ENCODE assay signal across 36 cellular contexts in the genomic region with DNA sequence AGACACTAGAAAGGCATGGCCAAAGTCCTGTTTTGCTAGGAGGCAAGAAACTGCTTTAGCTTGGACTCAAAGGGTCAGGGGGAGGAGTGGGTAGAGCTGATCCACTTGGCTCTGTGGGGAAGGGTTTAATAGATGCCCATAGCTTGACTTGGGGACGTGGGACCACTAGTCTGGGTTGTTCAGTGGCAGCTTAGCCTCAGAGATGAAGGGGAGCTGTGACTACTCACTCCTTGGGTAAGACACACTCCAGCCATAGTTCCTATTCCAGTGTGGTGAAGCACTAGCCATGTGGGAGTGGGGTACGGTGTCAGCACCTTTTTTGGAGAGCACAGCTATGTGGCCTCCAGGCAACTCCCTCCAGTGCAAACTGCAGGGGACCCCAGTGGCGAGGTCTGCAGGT.
"Had no signal": no experiment of that assay in that cellular context is flagged by ENCODE, and none has a peak within 500 bp of the region (broad histone marks: within the 10 kb centered on the region; RNA-seq: fewer than 3 reads in every experiment).

No MANE protein-coding gene starts in this region.

- H3K27ac Mint-ChIP-seq: activated CD4-positive, alpha-beta memory T cell treated with anti-CD3 and anti-CD28 coated beads, Interleukin-2, amount 10 ng/mL, durations not matched to agents 7 days and 5 days; activated CD4-positive, alpha-beta T cell treated with anti-CD3 and anti-CD28 coated beads for 36 hours; activated CD4-positive, alpha-beta T cell treated with anti-CD3 and anti-CD28 coated beads, Interleukin-2, amount 10 ng/mL, durations not matched to agents 7 days and 5 days; activated CD8-positive, alpha-beta memory T cell treated with anti-CD3 and anti-CD28 coated beads, Interleukin-2, amount 10 ng/mL, durations not matched to agents 7 days and 5 days; activated naive CD4-positive, alpha-beta T cell treated with anti-CD3 and anti-CD28 coated beads, Interleukin-2, amount 10 ng/mL, durations not matched to agents 7 days and 5 days; activated naive CD4-positive, alpha-beta T cell treated with anti-CD3 and anti-CD28 coated beads, Interleukin-2, amount 50 U/mL, for 24 hours; activated naive CD8-positive, alpha-beta T cell; activated naive CD8-positive, alpha-beta T cell treated with anti-CD3 and anti-CD28 coated beads, Interleukin-2, amount 10 ng/mL, durations not matched to agents 7 days and 5 days; activated T-cell treated with anti-CD3 and anti-CD28 coated beads, Interleukin-2, amount 50 U/mL, for 24 hours; activated T-helper 2 cell treated with anti-CD3 and anti-CD28 coated beads, Interferon-gamma antibody, Interleukin-2, Interleukin-4, amounts not matched to agents 10 μg/mL and 5 μg/mL and 100 μg/mL, durations not matched to agents 14 hours and 24 hours and 36 hours; T-helper 1 cell treated with Interleukin-12 subunit alpha and Interleukin-12 subunit beta and Interleukin-4 antibody, amounts not matched to agents 30 μg/mL and 1 μg/mL, for 36 hours; T-helper 2 cell treated with Interferon-gamma antibody and Interleukin-4, amounts not matched to agents 5 μg/mL and 100 μg/mL, for 36 hours; WTC11 had no signal

- H3K4me1 ChIP-seq: adrenal gland, body of pancreas, breast epithelium had no signal

- H3K4me3 Mint-ChIP-seq: activated CD4-positive, alpha-beta memory T cell treated with anti-CD3 and anti-CD28 coated beads, Interleukin-2, amount 10 ng/mL, durations not matched to agents 7 days and 5 days; activated CD4-positive, alpha-beta T cell treated with anti-CD3 and anti-CD28 coated beads for 36 hours; activated CD4-positive, alpha-beta T cell treated with anti-CD3 and anti-CD28 coated beads, Interleukin-2, amount 10 ng/mL, durations not matched to agents 7 days and 5 days; activated CD8-positive, alpha-beta memory T cell treated with anti-CD3 and anti-CD28 coated beads, Interleukin-2, amount 10 ng/mL, durations not matched to agents 7 days and 5 days; activated naive CD4-positive, alpha-beta T cell treated with anti-CD3 and anti-CD28 coated beads, Interleukin-2, amount 10 ng/mL, durations not matched to agents 7 days and 5 days; activated naive CD4-positive, alpha-beta T cell treated with anti-CD3 and anti-CD28 coated beads, Interleukin-2, amount 50 U/mL, for 24 hours; activated naive CD8-positive, alpha-beta T cell; activated naive CD8-positive, alpha-beta T cell treated with anti-CD3 and anti-CD28 coated beads, Interleukin-2, amount 10 ng/mL, durations not matched to agents 7 days and 5 days; activated T-cell treated with anti-CD3 and anti-CD28 coated beads, Interleukin-2, amount 50 U/mL, for 24 hours; T-helper 1 cell treated with Interleukin-12 subunit alpha and Interleukin-12 subunit beta and Interleukin-4 antibody, amounts not matched to agents 30 μg/mL and 1 μg/mL, for 36 hours; T-helper 2 cell treated with Interferon-gamma antibody and Interleukin-4, amounts not matched to agents 5 μg/mL and 100 μg/mL, for 36 hours; WTC11 had no signal

- H3K27ac ChIP-seq: adrenal gland, body of pancreas, brain microvascular endothelial cell, breast epithelium, WERI-Rb-1 had no signal

- H3K36me3 ChIP-seq: adrenal gland, brain microvascular endothelial cell, breast epithelium, WERI-Rb-1 had no signal

- H3K4me3 ChIP-seq: adrenal gland, body of pancreas, breast epithelium had no signal

- H3K36me3 Mint-ChIP-seq: activated CD8-positive, alpha-beta memory T cell treated with anti-CD3 and anti-CD28 coated beads, Interleukin-2, amount 10 ng/mL, durations not matched to agents 7 days and 5 days had no signal

- ATAC-seq: activated CD4-positive, alpha-beta T cell treated with anti-CD3 and anti-CD28 coated beads for 36 hours; activated CD4-positive, CD25-positive, alpha-beta regulatory T cell treated with anti-CD3 and anti-CD28 coated beads, Interleukin-2, amount 50 U/mL, for 24 hours; activated CD8-positive, alpha-beta memory T cell treated with anti-CD3 and anti-CD28 coated beads, Interleukin-2, amount 10 ng/mL, durations not matched to agents 7 days and 5 days; body of pancreas; WTC11 had no signal

- H3K27me3 ChIP-seq: adrenal gland, body of pancreas, brain microvascular endothelial cell had no signal

- DNase-seq: activated CD4-positive, alpha-beta memory T cell treated with anti-CD3 and anti-CD28 coated beads, Interleukin-2, amount 10 ng/mL, durations not matched to agents 7 days and 5 days; activated CD4-positive, alpha-beta T cell treated with anti-CD3 and anti-CD28 coated beads for 1 hour; activated CD4-positive, alpha-beta T cell treated with anti-CD3 and anti-CD28 coated beads for 36 hours; activated CD4-positive, alpha-beta T cell treated with anti-CD3 and anti-CD28 coated beads for 48 hours; activated CD4-positive, alpha-beta T cell treated with anti-CD3 and anti-CD28 coated beads, Interleukin-2, amount 10 ng/mL, durations not matched to agents 7 days and 5 days; activated CD4-positive, alpha-beta T cell treated with anti-CD3 and anti-CD28 coated beads, Interleukin-2, amount 50 U/mL, for 48 hours; activated CD4-positive, CD25-positive, alpha-beta regulatory T cell; activated CD8-positive, alpha-beta memory T cell treated with anti-CD3 and anti-CD28 coated beads for 24 hours; activated CD8-positive, alpha-beta memory T cell treated with anti-CD3 and anti-CD28 coated beads, Interleukin-2, amount 10 ng/mL, durations not matched to agents 7 days and 5 days; activated CD8-positive, alpha-beta memory T cell treated with anti-CD3 and anti-CD28 coated beads, Interleukin-2, amount 50 U/mL, for 48 hours; activated effector memory CD4-positive, alpha-beta T cell treated with Interleukin-2 at 50 U/mL for 16 hours; activated gamma-delta T cell; activated naive CD4-positive, alpha-beta T cell treated with anti-CD3 and anti-CD28 coated beads, Interleukin-2, amount 10 ng/mL, durations not matched to agents 7 days and 5 days; activated naive CD4-positive, alpha-beta T cell treated with Interleukin-2 at 50 U/mL for 16 hours; activated naive CD8-positive, alpha-beta T cell treated with anti-CD3 and anti-CD28 coated beads, Interleukin-2, amount 10 ng/mL, durations not matched to agents 7 days and 5 days; activated T-cell treated with anti-CD3 and anti-CD28 coated beads, Interleukin-2, amount 50 U/mL, for 24 hours; activated T-cell treated with anti-CD3 and anti-CD28 coated beads, Interleukin-2, amount 50 U/mL, for 48 hours; adrenal gland; amniotic stem cell; aorta; body of pancreas; brain microvascular endothelial cell; central memory CD4-positive, alpha-beta T cell; SW 1271; T-helper 1 cell; T-helper 2 cell; T-helper 9 cell; WERI-Rb-1 had no signal

- H3K4me1 Mint-ChIP-seq: activated CD4-positive, alpha-beta memory T cell treated with anti-CD3 and anti-CD28 coated beads, Interleukin-2, amount 10 ng/mL, durations not matched to agents 7 days and 5 days; activated CD4-positive, alpha-beta T cell treated with anti-CD3 and anti-CD28 coated beads for 36 hours; activated CD4-positive, alpha-beta T cell treated with anti-CD3 and anti-CD28 coated beads, Interleukin-2, amount 10 ng/mL, durations not matched to agents 7 days and 5 days; activated CD8-positive, alpha-beta memory T cell treated with anti-CD3 and anti-CD28 coated beads, Interleukin-2, amount 10 ng/mL, durations not matched to agents 7 days and 5 days; activated naive CD4-positive, alpha-beta T cell treated with anti-CD3 and anti-CD28 coated beads, Interleukin-2, amount 10 ng/mL, durations not matched to agents 7 days and 5 days; activated naive CD4-positive, alpha-beta T cell treated with anti-CD3 and anti-CD28 coated beads, Interleukin-2, amount 50 U/mL, for 24 hours; activated naive CD8-positive, alpha-beta T cell treated with anti-CD3 and anti-CD28 coated beads, Interleukin-2, amount 10 ng/mL, durations not matched to agents 7 days and 5 days; WTC11 had no signal
